In the genomic region with DNA sequence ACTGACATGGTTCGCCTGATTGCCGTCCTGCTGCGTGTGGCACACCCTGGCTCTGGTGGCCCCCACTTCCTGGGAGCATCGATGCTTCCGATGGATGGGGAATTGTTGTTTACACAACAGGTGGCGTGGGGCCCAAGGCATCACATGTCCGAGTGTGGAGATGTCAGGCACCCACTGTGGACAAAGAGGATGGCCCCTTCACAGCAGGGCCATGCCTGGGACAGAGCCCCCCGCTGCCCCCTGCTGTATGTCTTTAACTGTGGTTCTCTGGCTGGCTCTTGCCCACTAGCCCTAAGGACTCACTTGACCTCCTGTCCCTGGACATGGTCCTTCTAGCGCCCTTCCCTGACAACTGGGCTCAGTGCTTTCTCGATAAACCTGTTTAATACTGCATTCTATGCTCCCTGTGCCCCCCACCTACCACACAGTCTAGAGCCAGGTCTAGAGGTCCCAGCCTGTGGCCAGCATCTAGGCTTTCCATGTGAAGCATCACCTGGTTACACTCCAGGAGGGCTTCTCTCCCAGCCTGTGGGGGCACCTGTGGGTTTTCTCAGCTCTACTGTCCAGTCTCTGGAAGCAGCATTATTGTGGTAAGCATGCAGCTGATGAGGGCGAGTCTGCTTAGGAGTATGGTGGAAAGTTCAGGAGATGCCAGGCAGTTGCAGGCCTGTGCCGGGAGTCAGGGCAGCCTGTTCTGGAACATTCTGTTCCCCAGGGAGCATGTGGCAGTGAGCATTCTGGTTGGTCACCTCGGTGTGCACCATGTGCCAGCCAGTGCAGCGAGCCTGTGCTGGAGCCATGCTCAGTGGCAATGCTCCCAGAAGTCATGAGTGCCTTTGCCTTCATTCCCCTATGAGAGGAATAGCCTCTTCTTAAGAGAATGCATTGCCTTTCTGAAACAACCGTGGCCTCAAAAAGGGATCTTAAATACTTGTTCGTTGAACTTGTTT, we compare ENCODE assay signal across 2 cellular contexts.
TF ChIP-seq lines count a peak whose summit lies in the region.

No MANE protein-coding gene starts in this region.

TF ChIP-seq in HepG2, 621 proteins besides CTCF, POLR2A, EP300 and RAD21 (continued from another document):
- TF ChIP-seq, protein P1, sequence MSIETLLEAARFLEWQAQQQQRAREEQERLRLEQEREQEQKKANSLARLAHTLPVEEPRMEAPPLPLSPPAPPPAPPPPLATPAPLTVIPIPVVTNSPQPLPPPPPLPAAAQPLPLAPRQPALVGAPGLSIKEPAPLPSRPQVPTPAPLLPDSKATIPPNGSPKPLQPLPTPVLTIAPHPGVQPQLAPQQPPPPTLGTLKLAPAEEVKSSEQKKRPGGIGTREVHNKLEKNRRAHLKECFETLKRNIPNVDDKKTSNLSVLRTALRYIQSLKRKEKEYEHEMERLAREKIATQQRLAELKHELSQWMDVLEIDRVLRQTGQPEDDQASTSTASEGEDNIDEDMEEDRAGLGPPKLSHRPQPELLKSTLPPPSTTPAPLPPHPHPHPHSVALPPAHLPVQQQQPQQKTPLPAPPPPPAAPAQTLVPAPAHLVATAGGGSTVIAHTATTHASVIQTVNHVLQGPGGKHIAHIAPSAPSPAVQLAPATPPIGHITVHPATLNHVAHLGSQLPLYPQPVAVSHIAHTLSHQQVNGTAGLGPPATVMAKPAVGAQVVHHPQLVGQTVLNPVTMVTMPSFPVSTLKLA (IDR thresholded peaks at IDR 0.05) = peak; percentile 69

TF ChIP-seq in SK-N-SH treated with all-trans-retinoic acid at 6 μM for 48 hours, 23 proteins besides CTCF, POLR2A, EP300 and RAD21 (continued from another document):
- TF ChIP-seq, protein P2, sequence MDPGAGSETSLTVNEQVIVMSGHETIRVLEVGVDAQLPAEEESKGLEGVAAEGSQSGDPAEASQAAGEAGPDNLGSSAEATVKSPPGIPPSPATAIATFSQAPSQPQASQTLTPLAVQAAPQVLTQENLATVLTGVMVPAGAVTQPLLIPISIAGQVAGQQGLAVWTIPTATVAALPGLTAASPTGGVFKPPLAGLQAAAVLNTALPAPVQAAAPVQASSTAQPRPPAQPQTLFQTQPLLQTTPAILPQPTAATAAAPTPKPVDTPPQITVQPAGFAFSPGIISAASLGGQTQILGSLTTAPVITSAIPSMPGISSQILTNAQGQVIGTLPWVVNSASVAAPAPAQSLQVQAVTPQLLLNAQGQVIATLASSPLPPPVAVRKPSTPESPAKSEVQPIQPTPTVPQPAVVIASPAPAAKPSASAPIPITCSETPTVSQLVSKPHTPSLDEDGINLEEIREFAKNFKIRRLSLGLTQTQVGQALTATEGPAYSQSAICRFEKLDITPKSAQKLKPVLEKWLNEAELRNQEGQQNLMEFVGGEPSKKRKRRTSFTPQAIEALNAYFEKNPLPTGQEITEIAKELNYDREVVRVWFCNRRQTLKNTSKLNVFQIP (CRISPR knock-in tag; IDR thresholded peaks at IDR 0.05; ENCODE audit: borderline replicate concordance, low read depth) = no peak
- TF ChIP-seq, protein P3, sequence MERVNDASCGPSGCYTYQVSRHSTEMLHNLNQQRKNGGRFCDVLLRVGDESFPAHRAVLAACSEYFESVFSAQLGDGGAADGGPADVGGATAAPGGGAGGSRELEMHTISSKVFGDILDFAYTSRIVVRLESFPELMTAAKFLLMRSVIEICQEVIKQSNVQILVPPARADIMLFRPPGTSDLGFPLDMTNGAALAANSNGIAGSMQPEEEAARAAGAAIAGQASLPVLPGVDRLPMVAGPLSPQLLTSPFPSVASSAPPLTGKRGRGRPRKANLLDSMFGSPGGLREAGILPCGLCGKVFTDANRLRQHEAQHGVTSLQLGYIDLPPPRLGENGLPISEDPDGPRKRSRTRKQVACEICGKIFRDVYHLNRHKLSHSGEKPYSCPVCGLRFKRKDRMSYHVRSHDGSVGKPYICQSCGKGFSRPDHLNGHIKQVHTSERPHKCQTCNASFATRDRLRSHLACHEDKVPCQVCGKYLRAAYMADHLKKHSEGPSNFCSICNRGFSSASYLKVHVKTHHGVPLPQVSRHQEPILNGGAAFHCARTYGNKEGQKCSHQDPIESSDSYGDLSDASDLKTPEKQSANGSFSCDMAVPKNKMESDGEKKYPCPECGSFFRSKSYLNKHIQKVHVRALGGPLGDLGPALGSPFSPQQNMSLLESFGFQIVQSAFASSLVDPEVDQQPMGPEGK (CRISPR knock-in tag; IDR thresholded peaks at IDR 0.05; ENCODE audit: borderline replicate concordance) = no peak
- TF ChIP-seq ZFP3 (CRISPR knock-in tag; IDR thresholded peaks at IDR 0.05) = no peak
- no peak for TF ChIP-seq CSDC2 (CRISPR knock-in tag; IDR thresholded peaks at IDR 0.05)
- no peak for TF ChIP-seq ZNF565 (CRISPR knock-in tag; conservative IDR thresholded peaks at IDR 0.05; ENCODE audit: low read depth)
- TF ChIP-seq ZNF70 (CRISPR knock-in tag; IDR thresholded peaks at IDR 0.05) = no peak
- no peak for TF ChIP-seq ZNF8 (CRISPR knock-in tag; IDR thresholded peaks at IDR 0.05)
- TF ChIP-seq, protein P4, sequence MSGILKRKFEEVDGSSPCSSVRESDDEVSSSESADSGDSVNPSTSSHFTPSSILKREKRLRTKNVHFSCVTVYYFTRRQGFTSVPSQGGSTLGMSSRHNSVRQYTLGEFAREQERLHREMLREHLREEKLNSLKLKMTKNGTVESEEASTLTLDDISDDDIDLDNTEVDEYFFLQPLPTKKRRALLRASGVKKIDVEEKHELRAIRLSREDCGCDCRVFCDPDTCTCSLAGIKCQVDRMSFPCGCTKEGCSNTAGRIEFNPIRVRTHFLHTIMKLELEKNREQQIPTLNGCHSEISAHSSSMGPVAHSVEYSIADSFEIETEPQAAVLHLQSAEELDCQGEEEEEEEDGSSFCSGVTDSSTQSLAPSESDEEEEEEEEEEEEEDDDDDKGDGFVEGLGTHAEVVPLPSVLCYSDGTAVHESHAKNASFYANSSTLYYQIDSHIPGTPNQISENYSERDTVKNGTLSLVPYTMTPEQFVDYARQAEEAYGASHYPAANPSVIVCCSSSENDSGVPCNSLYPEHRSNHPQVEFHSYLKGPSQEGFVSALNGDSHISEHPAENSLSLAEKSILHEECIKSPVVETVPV (CRISPR knock-in tag; IDR thresholded peaks at IDR 0.05) = no peak
- no peak for TF ChIP-seq BACH2 (CRISPR knock-in tag; IDR thresholded peaks at IDR 0.05; ENCODE audit: borderline replicate concordance)
- TF ChIP-seq OSR1 (CRISPR knock-in tag; IDR thresholded peaks at IDR 0.05) = no peak
- TF ChIP-seq RARB (CRISPR knock-in tag; IDR thresholded peaks at IDR 0.05) = no peak
- TF ChIP-seq ARNTL (CRISPR knock-in tag; IDR thresholded peaks at IDR 0.05; ENCODE audit: borderline replicate concordance, low read depth) = no peak
- TF ChIP-seq, protein P5, sequence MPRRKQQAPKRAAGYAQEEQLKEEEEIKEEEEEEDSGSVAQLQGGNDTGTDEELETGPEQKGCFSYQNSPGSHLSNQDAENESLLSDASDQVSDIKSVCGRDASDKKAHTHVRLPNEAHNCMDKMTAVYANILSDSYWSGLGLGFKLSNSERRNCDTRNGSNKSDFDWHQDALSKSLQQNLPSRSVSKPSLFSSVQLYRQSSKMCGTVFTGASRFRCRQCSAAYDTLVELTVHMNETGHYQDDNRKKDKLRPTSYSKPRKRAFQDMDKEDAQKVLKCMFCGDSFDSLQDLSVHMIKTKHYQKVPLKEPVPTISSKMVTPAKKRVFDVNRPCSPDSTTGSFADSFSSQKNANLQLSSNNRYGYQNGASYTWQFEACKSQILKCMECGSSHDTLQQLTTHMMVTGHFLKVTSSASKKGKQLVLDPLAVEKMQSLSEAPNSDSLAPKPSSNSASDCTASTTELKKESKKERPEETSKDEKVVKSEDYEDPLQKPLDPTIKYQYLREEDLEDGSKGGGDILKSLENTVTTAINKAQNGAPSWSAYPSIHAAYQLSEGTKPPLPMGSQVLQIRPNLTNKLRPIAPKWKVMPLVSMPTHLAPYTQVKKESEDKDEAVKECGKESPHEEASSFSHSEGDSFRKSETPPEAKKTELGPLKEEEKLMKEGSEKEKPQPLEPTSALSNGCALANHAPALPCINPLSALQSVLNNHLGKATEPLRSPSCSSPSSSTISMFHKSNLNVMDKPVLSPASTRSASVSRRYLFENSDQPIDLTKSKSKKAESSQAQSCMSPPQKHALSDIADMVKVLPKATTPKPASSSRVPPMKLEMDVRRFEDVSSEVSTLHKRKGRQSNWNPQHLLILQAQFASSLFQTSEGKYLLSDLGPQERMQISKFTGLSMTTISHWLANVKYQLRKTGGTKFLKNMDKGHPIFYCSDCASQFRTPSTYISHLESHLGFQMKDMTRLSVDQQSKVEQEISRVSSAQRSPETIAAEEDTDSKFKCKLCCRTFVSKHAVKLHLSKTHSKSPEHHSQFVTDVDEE (CRISPR knock-in tag; IDR thresholded peaks at IDR 0.05) = no peak
